In the genomic region with DNA sequence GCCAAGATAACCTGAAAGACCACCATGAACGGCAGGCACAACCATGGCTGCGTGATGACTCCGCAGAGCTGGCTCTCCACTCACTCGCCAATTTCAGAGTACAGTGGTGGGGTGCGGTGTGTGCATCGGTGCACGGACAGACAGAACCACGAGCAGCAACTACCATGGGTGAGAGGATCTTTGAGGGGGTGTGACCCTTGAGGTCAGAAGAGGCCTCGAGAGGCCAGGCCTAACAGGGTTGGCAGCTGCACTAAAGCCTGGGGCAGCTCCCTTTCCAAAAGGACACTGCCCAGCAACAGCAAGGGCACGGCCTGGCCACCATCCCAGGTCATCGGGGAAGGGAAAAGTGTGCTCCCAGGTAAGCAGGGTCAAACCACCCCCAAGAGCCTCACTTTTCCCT, we compare ENCODE assay signal across 1 cellular context.
TF ChIP-seq lines count a peak whose summit lies in the region.

No MANE protein-coding gene starts in this region.

TF ChIP-seq in GM12878, 131 proteins besides CTCF, POLR2A, EP300 and RAD21:
- TF ChIP-seq ZNF207 (IDR thresholded peaks at IDR 0.05; ENCODE audit: borderline replicate concordance) (no peak), TCF12 (IDR thresholded peaks at IDR 0.05; ENCODE audit: low read depth, low read length) (no peak), MEF2A (IDR thresholded peaks at IDR 0.05; ENCODE audit: insufficient read depth, low read depth, low read length) (no peak), HDGF (IDR thresholded peaks at IDR 0.05) (no peak), MLLT1 (IDR thresholded peaks at IDR 0.05) (no peak), POLR2AphosphoS5 (IDR thresholded peaks at IDR 0.05; ENCODE audit: low read length) (peak; percentile 62)
